14 cellular contexts compared by ENCODE assay signal in genomic region chr3:131716943-131717342, GRCh38.
DNase-seq lines count a peak whose midpoint lies in the region; ATAC-seq and TF ChIP-seq lines count a peak whose summit lies in the region.
"Had no signal": no experiment of that assay in that cellular context is flagged by ENCODE, and none has a peak within 500 bp of the region (broad histone marks: within the 10 kb centered on the region; RNA-seq: fewer than 3 reads in every experiment).

No MANE protein-coding gene starts in this region.

- peak overlapping the region; percentile 26 to 33 for H3K4me3 Mint-ChIP-seq in activated T-cell treated with anti-CD3 and anti-CD28 coated beads, Interleukin-2, amount 50 U/mL, for 72 hours
- no peak overlapping the region for H3K4me3 Mint-ChIP-seq in activated T-cell treated with anti-CD3 and anti-CD28 coated beads, Interleukin-2, amount 50 U/mL, for 24 hours
- H3K4me3 Mint-ChIP-seq: CD4-positive, alpha-beta T cell; H9 had no signal

- peak overlapping the region; percentile 52 for H2BK120ac ChIP-seq in mesendoderm (ENCODE audit: low read depth, low read length)

- no peaks in the 10 kb centered on the region for H3K9me3 Mint-ChIP-seq in activated T-cell treated with anti-CD3 and anti-CD28 coated beads, Interleukin-2, amount 50 U/mL, for 72 hours
- H3K9me3 Mint-ChIP-seq in activated T-cell treated with anti-CD3 and anti-CD28 coated beads, Interleukin-2, amount 50 U/mL, for 24 hours, result no peaks in the 10 kb centered on the region
- H3K9me3 Mint-ChIP-seq: CD4-positive, alpha-beta T cell; H9 had no signal

- peak overlapping the region; percentile 8 for H2BK5ac ChIP-seq in mesendoderm (ENCODE audit: low read length)

- peaks cover 32% of the 10 kb centered on the region for H3K4me1 Mint-ChIP-seq in activated T-cell treated with anti-CD3 and anti-CD28 coated beads, Interleukin-2, amount 50 U/mL, for 72 hours (ENCODE audit: low read depth)
- H3K4me1 Mint-ChIP-seq in activated T-cell treated with anti-CD3 and anti-CD28 coated beads, Interleukin-2, amount 50 U/mL, for 24 hours (ENCODE audit: low read depth), result peaks cover 7% of the 10 kb centered on the region

- H3K9me3 ChIP-seq in OCI-LY3 (ENCODE audit: insufficient read depth, low read length) (no peaks in the 10 kb centered on the region), upper lobe of left lung (no peaks in the 10 kb centered on the region)
- H3K9me3 ChIP-seq: A549, Caco-2 had no signal

- no peaks in the 10 kb centered on the region for H3K79me2 ChIP-seq in OCI-LY3 (ENCODE audit: low read length)
- no peaks in the 10 kb centered on the region for H3K79me2 ChIP-seq in mesendoderm (ENCODE audit: control insufficient read depth, insufficient read depth, low read length)

- H3K23ac ChIP-seq in mesendoderm (ENCODE audit: low read length), result no peak overlapping the region

- H3K18ac ChIP-seq in mesendoderm (ENCODE audit: low read length), result peak overlapping the region; percentile 89

- H3K36me3 ChIP-seq in OCI-LY3 (replicated peaks; ENCODE audit: low read depth, low read length), result no peaks in the 10 kb centered on the region
- H3K36me3 ChIP-seq in mesendoderm (ENCODE audit: control insufficient read depth, insufficient read depth, low read length), result no peaks in the 10 kb centered on the region
- H3K36me3 ChIP-seq in upper lobe of left lung, result no peaks in the 10 kb centered on the region

- DNase-seq in activated T-cell treated with anti-CD3 and anti-CD28 coated beads, Interleukin-2, amount 50 U/mL, for 72 hours, result no peak
- DNase-seq in activated T-cell treated with anti-CD3 and anti-CD28 coated beads, Interleukin-2, amount 50 U/mL, for 24 hours, result no peak
- DNase-seq in mesendoderm, result no peak
- no peak for DNase-seq in hepatic stellate cell (ENCODE audit: low spot score)
- DNase-seq in upper lobe of left lung, result no peak
- no peak for DNase-seq in SKM-1 (lab: John Stamatoyannopoulos, UW; ENCODE audit: unreplicated experiment)
- DNase-seq: AML-193; Caco-2; CD4-positive, alpha-beta T cell; H9 had no signal

- H3K36me3 Mint-ChIP-seq in activated T-cell treated with anti-CD3 and anti-CD28 coated beads, Interleukin-2, amount 50 U/mL, for 72 hours (ENCODE audit: insufficient read depth in 2 of 2), result no peaks in the 10 kb centered on the region
- H3K36me3 Mint-ChIP-seq in activated T-cell treated with anti-CD3 and anti-CD28 coated beads, Interleukin-2, amount 50 U/mL, for 24 hours (ENCODE audit: low read depth), result no peaks in the 10 kb centered on the region

- WGBS in mesendoderm (ENCODE audit: extremely low coverage, insufficient coverage, low lambda C conversion rate), result no CpG with 5 or more reads among the region's 4 CpGs
- 72 to 79% methylated on average over 4 of the region's 4 CpGs for WGBS in upper lobe of left lung, 2 donors

- H3K56ac ChIP-seq in mesendoderm (ENCODE audit: low read length), result peak overlapping the region; percentile 56

- H3K4me3 ChIP-seq in OCI-LY3 (ENCODE audit: low read length), result no peak overlapping the region
- H3K4me3 ChIP-seq in mesendoderm (ENCODE audit: low read length), result no peak overlapping the region
- no peak overlapping the region for H3K4me3 ChIP-seq in upper lobe of left lung
- H3K4me3 ChIP-seq: A549 had no signal

- TF ChIP-seq POLR2A in upper lobe of left lung (IDR thresholded peaks at IDR 0.05), result no peak

- no peak overlapping the region for H4K8ac ChIP-seq in mesendoderm (ENCODE audit: low read depth, low read length)

- peak overlapping the region; percentile 18; the same call in 1 of the 2 replicates for H2AFZ ChIP-seq in OCI-LY3 (ENCODE audit: low read depth, low read length)

- no peaks in the 10 kb centered on the region for H4K20me1 ChIP-seq in OCI-LY3 (ENCODE audit: insufficient read depth, low read length)

- H3K4me1 ChIP-seq in OCI-LY3 (ENCODE audit: low read length) (peaks cover 56% of the 10 kb centered on the region), mesendoderm (ENCODE audit: control insufficient read depth, low read depth, low read length) (peaks cover 12% of the 10 kb centered on the region), upper lobe of left lung (no peaks in the 10 kb centered on the region)
- H3K4me1 ChIP-seq: A549, Caco-2 had no signal

- ATAC-seq in activated T-cell treated with anti-CD3 and anti-CD28 coated beads, Interleukin-2, amount 50 U/mL, for 72 hours (replicated peaks in 1 of 2), result no peak
- no peak for ATAC-seq in upper lobe of left lung (ENCODE audit: low FRiP score in 2 of 2)
- ATAC-seq: A549 had no signal

- TF ChIP-seq EP300 in upper lobe of left lung (IDR thresholded peaks at IDR 0.05), result no peak

- H2AK5ac ChIP-seq in mesendoderm (ENCODE audit: low read length), result no peak overlapping the region

- H3K27ac ChIP-seq in OCI-LY3 (ENCODE audit: low read length) (peak overlapping the region; percentile 88; the same call in 1 of the 2 replicates), mesendoderm (ENCODE audit: low read depth, low read length) (peak overlapping the region; percentile 51), upper lobe of left lung (no peak overlapping the region)
- H3K27ac ChIP-seq: 22Rv1, A549, C4-2B had no signal

- H4K5ac ChIP-seq in mesendoderm (ENCODE audit: low read length), result no peak overlapping the region

- TF ChIP-seq CTCF in OCI-LY3 (IDR thresholded peaks at IDR 0.05; ENCODE audit: low read depth, low read length) (no peak), upper lobe of left lung (IDR thresholded peaks at IDR 0.05) (no peak)

- H3K27me3 ChIP-seq in OCI-LY3 (ENCODE audit: low read depth, low read length), result no peaks in the 10 kb centered on the region
- H3K27me3 ChIP-seq in mesendoderm (ENCODE audit: insufficient read depth, low read length, poor library complexity), result no peaks in the 10 kb centered on the region
- no peaks in the 10 kb centered on the region for H3K27me3 ChIP-seq in upper lobe of left lung

- peak overlapping the region; percentile 10; the same call in 1 of the 2 replicates for H3K9ac ChIP-seq in OCI-LY3 (ENCODE audit: low read length)
- no peak overlapping the region for H3K9ac ChIP-seq in mesendoderm (ENCODE audit: low read length)

- H3K4ac ChIP-seq in mesendoderm (ENCODE audit: low read depth, low read length), result peak overlapping the region; percentile 43

- no peaks in the 10 kb centered on the region for H3K79me1 ChIP-seq in mesendoderm (ENCODE audit: low read length)

- peaks cover 18% of the 10 kb centered on the region for H3K27me3 Mint-ChIP-seq in activated T-cell treated with anti-CD3 and anti-CD28 coated beads, Interleukin-2, amount 50 U/mL, for 72 hours (ENCODE audit: low read depth)
- peaks cover 2% of the 10 kb centered on the region for H3K27me3 Mint-ChIP-seq in activated T-cell treated with anti-CD3 and anti-CD28 coated beads, Interleukin-2, amount 50 U/mL, for 24 hours
- H3K27me3 Mint-ChIP-seq: CD4-positive, alpha-beta T cell had no signal

- no peak overlapping the region for H2BK15ac ChIP-seq in mesendoderm (replicated peaks; ENCODE audit: low read depth)

- H3K4me2 ChIP-seq in OCI-LY3 (ENCODE audit: low read length) (peak overlapping the region; percentile 21), mesendoderm (ENCODE audit: low read length) (no peak overlapping the region)
- H3K4me2 ChIP-seq: A549 had no signal

- peak overlapping the region; percentile 80 for H3K27ac Mint-ChIP-seq in activated T-cell treated with anti-CD3 and anti-CD28 coated beads, Interleukin-2, amount 50 U/mL, for 72 hours
- no peak overlapping the region for H3K27ac Mint-ChIP-seq in activated T-cell treated with anti-CD3 and anti-CD28 coated beads, Interleukin-2, amount 50 U/mL, for 24 hours
- H3K27ac Mint-ChIP-seq: CD4-positive, alpha-beta T cell; H9 had no signal

Comparison
In these comparisons a context has a peak if more than half of its experiments do, and no peak if none do; other contexts are left out.
1. H3K27ac ChIP-seq: peak in OCI-LY3 (single experiment) and mesendoderm (single experiment); none in upper lobe of left lung (0 of 4).